Comparison of ENCODE assay signal across 18 cellular contexts in the genomic region with DNA sequence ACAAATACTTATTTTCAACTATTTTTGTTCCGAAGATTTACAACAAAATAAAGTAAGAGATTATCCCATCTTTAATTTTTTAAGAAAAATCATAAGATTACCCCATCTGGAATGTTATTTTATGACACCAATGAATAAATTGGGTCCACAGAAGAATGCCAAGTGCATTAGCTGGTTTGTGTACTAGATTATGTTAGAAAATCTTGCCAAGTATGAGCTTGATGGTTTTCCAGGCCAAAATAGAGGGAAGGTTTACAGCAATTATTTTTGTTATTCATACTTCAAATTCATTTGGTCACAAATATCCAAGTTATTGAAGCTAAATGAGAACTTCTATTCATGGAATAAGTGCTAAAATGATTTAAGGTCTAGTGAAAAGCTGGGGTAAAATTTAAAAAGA.
"Had no signal": no experiment of that assay in that cellular context is flagged by ENCODE, and none has a peak within 500 bp of the region (broad histone marks: within the 10 kb centered on the region; RNA-seq: fewer than 3 reads in every experiment).

No MANE protein-coding gene starts in this region.

- H3K27ac ChIP-seq: heart left ventricle, neutrophil, psoas muscle, right atrium auricular region, suprapubic skin, thyroid gland had no signal

- H3K27me3 ChIP-seq: heart left ventricle, neutrophil, right atrium auricular region, suprapubic skin, thyroid gland had no signal

- DNase-seq: cerebellar nuclear complex; cortex of kidney; heart left ventricle; hippocampal formation; left colon; left ventricle myocardium superior; mesenchymal stem cell; midbrain; naive thymus-derived CD4-positive, alpha-beta T cell; psoas muscle; stimulated activated CD4-positive, alpha-beta T cell treated with anti-CD3 and anti-CD28 coated beads, Interleukin-2, amount 100 ng/mL, for 48 hours; stimulated activated naive CD4-positive, alpha-beta T cell treated with Interleukin-2 at 50 U/mL for 16 hours; thyroid gland had no signal

- H3K36me3 ChIP-seq: heart left ventricle, neutrophil, right atrium auricular region, suprapubic skin, thyroid gland had no signal

- H3K4me1 ChIP-seq: heart left ventricle, psoas muscle, right atrium auricular region, suprapubic skin, thyroid gland had no signal

- H3K4me2 ChIP-seq: smooth muscle cell had no signal

- H3K4me3 ChIP-seq: heart left ventricle, lung, psoas muscle, right atrium auricular region, smooth muscle cell, suprapubic skin, thyroid gland had no signal

- H3K9me3 ChIP-seq: heart left ventricle, neutrophil, psoas muscle, right atrium auricular region, suprapubic skin, thyroid gland had no signal
